In the genomic region with DNA sequence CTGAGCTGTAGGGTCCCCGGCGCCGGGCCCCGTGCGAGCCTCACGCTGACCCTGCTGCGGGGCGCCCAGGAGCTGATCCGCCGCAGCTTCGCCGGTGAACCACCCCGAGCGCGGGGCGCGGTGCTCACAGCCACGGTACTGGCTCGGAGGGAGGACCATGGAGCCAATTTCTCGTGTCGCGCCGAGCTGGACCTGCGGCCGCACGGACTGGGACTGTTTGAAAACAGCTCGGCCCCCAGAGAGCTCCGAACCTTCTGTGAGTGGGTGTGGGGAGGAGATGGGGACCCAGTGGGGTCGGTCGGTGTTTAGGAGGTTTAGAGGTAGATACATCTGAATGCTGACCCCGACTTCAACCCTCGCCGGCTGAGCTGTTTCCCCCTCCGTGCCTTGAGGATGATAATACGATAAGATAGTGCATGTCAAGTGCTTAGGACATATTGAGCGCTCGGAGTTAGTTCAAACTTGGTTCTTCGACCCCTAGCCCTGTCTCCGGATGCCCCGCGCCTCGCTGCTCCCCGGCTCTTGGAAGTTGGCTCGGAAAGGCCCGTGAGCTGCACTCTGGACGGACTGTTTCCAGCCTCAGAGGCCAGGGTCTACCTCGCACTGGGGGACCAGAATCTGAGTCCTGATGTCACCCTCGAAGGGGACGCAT, we compare ENCODE assay signal across 8 cellular contexts. TPM values are rescaled to one million over a fixed set of nuclear protein-coding genes. Genes with fewer than 3 reads are reported as not detected.
DNase-seq lines count a peak whose midpoint lies in the region; ATAC-seq and TF ChIP-seq lines count a peak whose summit lies in the region.

No MANE protein-coding gene starts in this region.

- H3K79me2 ChIP-seq in OCI-LY3 (ENCODE audit: low read length), result no peaks in the 10 kb centered on the region

- 2 to 9% methylated on average over 16 to 49 of the region's 49 CpGs for WGBS in endodermal cell (ENCODE audit: insufficient coverage in 1 of 2, insufficient read length in 1 of 2), 2 experiments
- 1 to 3% (median 1%) methylated on average over 24 to 49 of the region's 49 CpGs for WGBS in ovary, 3 donors

- no peak for TF ChIP-seq EP300 in ovary (IDR thresholded peaks at IDR 0.05)

- no peak for DNase-seq in Caco-2
- no peak for DNase-seq in endodermal cell
- DNase-seq in ovary, result no peak
- DNase-seq in DMS153 treated with DMSO at 0.1 percent for 48 hours (lab: John Stamatoyannopoulos, UW; ENCODE audit: unreplicated experiment), result no peak
- DNase-seq in RKO (ENCODE audit: low spot score), result no peak

- BruUV-seq in Caco-2 (replicated peaks; lab: Mats Ljungman, UMichigan), result no TSS peak

- H3K27ac Mint-ChIP-seq in Caco-2 (ENCODE audit: unreplicated experiment), result no peak overlapping the region
- H3K27ac Mint-ChIP-seq in endodermal cell, result no peak overlapping the region

- H3K27me3 ChIP-seq in Caco-2 (replicated peaks; ENCODE audit: control insufficient read depth, insufficient read depth, low read length), result no peaks in the 10 kb centered on the region
- H3K27me3 ChIP-seq in OCI-LY3 (ENCODE audit: low read depth, low read length), result no peaks in the 10 kb centered on the region
- H3K27me3 ChIP-seq in endodermal cell (ENCODE audit: control insufficient read depth, insufficient read depth, low read length, poor library complexity, severe bottlenecking), result peaks cover 100% of the 10 kb centered on the region
- peaks cover 6% of the 10 kb centered on the region for H3K27me3 ChIP-seq in ovary

- no peak for TF ChIP-seq CTCF in Caco-2 (IDR thresholded peaks at IDR 0.05; ENCODE audit: insufficient read depth in 1 of 2, low read depth in 1 of 2, low read length in 1 of 2, severe bottlenecking in 1 of 2, unreplicated experiment in 1 of 2)
- no peak for TF ChIP-seq CTCF in OCI-LY3 (IDR thresholded peaks at IDR 0.05; ENCODE audit: low read depth, low read length)
- no peak for TF ChIP-seq CTCF in endodermal cell (conservative IDR thresholded peaks at IDR 0.05)
- TF ChIP-seq CTCF in ovary (IDR thresholded peaks at IDR 0.05), result no peak

- H3K9me3 ChIP-seq in Caco-2, result no peaks in the 10 kb centered on the region
- no peaks in the 10 kb centered on the region for H3K9me3 ChIP-seq in OCI-LY3 (ENCODE audit: insufficient read depth, low read length)
- H3K9me3 ChIP-seq in endodermal cell (ENCODE audit: control insufficient read depth, low read length), result no peaks in the 10 kb centered on the region
- no peaks in the 10 kb centered on the region for H3K9me3 ChIP-seq in ovary

- H3K4me3 Mint-ChIP-seq in Caco-2 (ENCODE audit: unreplicated experiment) (peak overlapping the region; percentile 87), endodermal cell (peak overlapping the region; percentile 42)

- H3K27me3 Mint-ChIP-seq in Caco-2 (ENCODE audit: insufficient read depth, unreplicated experiment) (peaks cover 7% of the 10 kb centered on the region), endodermal cell (ENCODE audit: insufficient read depth) (peaks cover 99% of the 10 kb centered on the region)

- intact Hi-C loops in Caco-2 (cut with micrococcal nuclease; ENCODE audit: unreplicated experiment) (no loop called here), ovary (cut with DNase I) (no loop called here)

- H3K4me1 Mint-ChIP-seq in Caco-2 (ENCODE audit: low read depth, unreplicated experiment), result peaks cover 15% of the 10 kb centered on the region
- peaks cover 14% of the 10 kb centered on the region for H3K4me1 Mint-ChIP-seq in endodermal cell

- H3K4me2 ChIP-seq in OCI-LY3 (ENCODE audit: low read length), result peak overlapping the region; percentile 75

- no peaks in the 10 kb centered on the region for H3K9me3 Mint-ChIP-seq in Caco-2 (ENCODE audit: unreplicated experiment)
- H3K9me3 Mint-ChIP-seq in endodermal cell, result peaks cover 10% of the 10 kb centered on the region

- POLR2A ChIA-PET in Caco-2 (lab: Charles Lee), result interaction anchor here (0.6 to 0.9 kb wide), 2 partner anchors 89 to 99 kb away, joined by 6 read pairs; a partner anchor contains a TSS

- no peak overlapping the region for H3K9ac ChIP-seq in OCI-LY3 (ENCODE audit: low read length)
- no peak overlapping the region for H3K9ac ChIP-seq in endodermal cell (ENCODE audit: extremely low read depth, low read length, poor library complexity, severe bottlenecking)

- no peak for ATAC-seq in HG02623 (IDR thresholded peaks at IDR 0.05; ENCODE audit: unreplicated experiment)
- ATAC-seq in HG03521 (IDR thresholded peaks at IDR 0.05; ENCODE audit: unreplicated experiment), result no peak

- H3K36me3 ChIP-seq in Caco-2 (ENCODE audit: control insufficient read depth, insufficient read depth, low read length), result no peaks in the 10 kb centered on the region; the same call in 1 of the 2 replicates
- H3K36me3 ChIP-seq in OCI-LY3 (replicated peaks; ENCODE audit: low read depth, low read length), result peaks cover 20% of the 10 kb centered on the region
- no peaks in the 10 kb centered on the region for H3K36me3 ChIP-seq in endodermal cell (ENCODE audit: control insufficient read depth, insufficient read depth, low read length)
- no peaks in the 10 kb centered on the region for H3K36me3 ChIP-seq in ovary

- H3K4me1 ChIP-seq in Caco-2, result peaks cover 23% of the 10 kb centered on the region
- peaks cover 5% of the 10 kb centered on the region for H3K4me1 ChIP-seq in OCI-LY3 (ENCODE audit: low read length)
- H3K4me1 ChIP-seq in endodermal cell (ENCODE audit: control insufficient read depth, insufficient read depth, low read length), result peaks cover 3% of the 10 kb centered on the region
- H3K4me1 ChIP-seq in ovary (ENCODE audit: insufficient read depth), result peaks cover 21% of the 10 kb centered on the region

- H3K27ac ChIP-seq in OCI-LY3 (ENCODE audit: low read length) (no peak overlapping the region), endodermal cell (ENCODE audit: low read depth, low read length) (no peak overlapping the region), ovary (no peak overlapping the region)

- CTCF ChIA-PET in Caco-2 (lab: Charles Lee), result interaction anchor here (0.6 to 1.1 kb wide), 9 partner anchors 12 to 108 kb away, joined by 3 to 15 read pairs (median 4); a partner anchor contains a TSS

- no peak overlapping the region for H2AFZ ChIP-seq in OCI-LY3 (ENCODE audit: low read depth, low read length)

- H3K4me3 ChIP-seq in Caco-2 (ENCODE audit: low read depth, low read length), result peak overlapping the region; percentile 48
- peak overlapping the region; percentile 77 for H3K4me3 ChIP-seq in OCI-LY3 (ENCODE audit: low read length)
- peak overlapping the region; percentile 68 for H3K4me3 ChIP-seq in endodermal cell (ENCODE audit: low read length)
- peak overlapping the region; percentile 24 for H3K4me3 ChIP-seq in ovary

- peaks cover 5% of the 10 kb centered on the region for H4K20me1 ChIP-seq in OCI-LY3 (ENCODE audit: insufficient read depth, low read length)

- TF ChIP-seq POLR2A in ovary (IDR thresholded peaks at IDR 0.05), result no peak

- peaks cover 14% of the 10 kb centered on the region for H3K36me3 Mint-ChIP-seq in Caco-2 (ENCODE audit: insufficient read depth, unreplicated experiment)
- H3K36me3 Mint-ChIP-seq in endodermal cell (ENCODE audit: low read depth), result no peaks in the 10 kb centered on the region

RNA-seq across cellular contexts. Expression of a gene that starts 1.9 kb away (rescaled TPM):
- total RNA-seq in Caco-2 (2022), result 2.5 and 3.2 TPM in 2 replicates
- total RNA-seq in endodermal cell, result under 1 TPM; 0.18 to 0.37 TPM
- polyA plus RNA-seq in endodermal cell (2013, experiment 1 of 2), result 1.2 TPM
- polyA plus RNA-seq in endodermal cell (2013, experiment 2 of 2), result 0.62 TPM
- total RNA-seq in ovary, result 10 to 100 TPM in 3 of 7 donors, 1 to 10 TPM in 1, under 1 TPM in 3; 0.51 to 16.1 (median 2.5) TPM
- under 1 TPM in 1 of 2 donors, not detected in 1; 0.11 TPM for polyA plus RNA-seq in ovary

RNA-seq across cellular contexts. Expression of a gene that starts 4.9 kb away (rescaled TPM):
- total RNA-seq in Caco-2 (2022) (9.0 and 9.4 TPM in 2 replicates), endodermal cell (under 1 TPM in 1 of 2 donors, not detected in 1; 0.44 TPM), ovary (1 to 10 TPM in 2 of 7 donors, under 1 TPM in 5; 0.26 to 3.3 (median 0.60) TPM)
- 0.28 TPM for polyA plus RNA-seq in endodermal cell (2013, experiment 1 of 2)
- polyA plus RNA-seq in endodermal cell (2013, experiment 2 of 2), result 0.21 TPM
- polyA plus RNA-seq in ovary, result under 1 TPM; 0.17 to 0.29 TPM

RNA-seq across cellular contexts. Expression of a gene that starts 17.9 kb away (rescaled TPM):
- total RNA-seq in Caco-2 (2022) (2.5 and 3.8 TPM in 2 replicates), endodermal cell (1 to 10 TPM; 4.5 to 7.8 TPM), ovary (1 to 10 TPM; 2.6 to 5.6 (median 3.0) TPM)
- polyA plus RNA-seq in endodermal cell (2013, experiment 1 of 2), result 4.2 TPM
- polyA plus RNA-seq in endodermal cell (2013, experiment 2 of 2), result 2.3 TPM
- 1 to 10 TPM in 1 of 2 donors, under 1 TPM in 1; 0.27 to 4.5 TPM for polyA plus RNA-seq in ovary

RNA-seq across cellular contexts. Expression of a gene that starts 20.8 kb away (rescaled TPM):
- total RNA-seq in Caco-2 (2022) (15.7 and 17.9 TPM in 2 replicates), endodermal cell (1 to 10 TPM; 1.7 to 5.2 TPM), ovary (100 to 1,000 TPM in 1 of 7 donors, 10 to 100 TPM in 6; 12.1 to 116 (median 18.7) TPM)
- 1.3 TPM for polyA plus RNA-seq in endodermal cell (2013, experiment 1 of 2)
- polyA plus RNA-seq in endodermal cell (2013, experiment 2 of 2), result 2.1 TPM
- 10 to 100 TPM; 12.3 to 20.6 TPM for polyA plus RNA-seq in ovary

RNA-seq across cellular contexts. Expression of a gene that starts 24.1 kb away (rescaled TPM):
- total RNA-seq in Caco-2 (2022) (28.7 and 30.3 TPM in 2 replicates), endodermal cell (10 to 100 TPM; 23.2 to 25.9 TPM), ovary (10 to 100 TPM; 11.1 to 23.6 (median 13.2) TPM)
- polyA plus RNA-seq in endodermal cell (2013, experiment 1 of 2), result 15.9 TPM
- polyA plus RNA-seq in endodermal cell (2013, experiment 2 of 2), result 14.1 TPM
- polyA plus RNA-seq in ovary, result 10 to 100 TPM in 1 of 2 donors, 1 to 10 TPM in 1; 2.5 to 16.8 TPM

Comparison
In these comparisons a context has a peak if more than half of its experiments do, and no peak if none do; other contexts are left out.
1. H3K4me3 ChIP-seq: peak in every context shown above with its lines; median percentile 77 in OCI-LY3; 68 in endodermal cell; 48 in Caco-2; 24 in ovary.